In the genomic region with DNA sequence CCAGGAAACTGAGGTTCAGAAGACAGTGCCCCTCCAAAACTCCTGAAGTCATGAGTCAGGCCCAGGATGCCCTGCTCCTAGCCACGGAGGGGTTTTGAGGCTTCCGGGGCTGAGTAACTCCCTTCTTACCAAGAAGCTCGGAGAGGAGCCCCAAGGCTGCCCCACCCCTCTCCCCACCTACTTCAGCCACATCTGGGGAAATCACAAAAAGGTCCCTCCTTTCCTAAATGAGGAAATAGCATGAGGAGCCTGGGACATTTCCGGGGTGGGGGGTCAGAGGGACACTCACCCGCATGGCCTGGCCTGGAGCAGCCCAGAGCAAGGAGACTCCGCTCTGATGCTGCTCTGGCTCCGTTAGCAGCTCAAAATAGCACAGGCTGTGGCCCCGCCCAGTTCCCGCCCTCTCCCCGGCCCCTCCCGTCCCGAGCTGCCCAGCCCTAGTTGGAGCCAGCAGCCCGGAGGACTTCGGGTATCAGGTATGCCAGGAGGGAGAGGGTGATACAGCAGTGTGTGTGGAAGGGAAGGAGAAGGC, we compare ENCODE assay signal across 8 cellular contexts. TPM values are rescaled to one million over a fixed set of nuclear protein-coding genes. Genes with fewer than 3 reads are reported as not detected.
A peak's percentile ranks its signal among the peaks of the same experiment; 100 is the strongest.
DNase-seq lines count a peak whose midpoint lies in the region; ATAC-seq and TF ChIP-seq lines count a peak whose summit lies in the region.

No MANE protein-coding gene starts in this region.

- H3K9me3 ChIP-seq in mononuclear cell (ENCODE audit: low read depth, low read length) = no peaks in the 10 kb centered on the region

- DNase-seq in COLO668 (lab: John Stamatoyannopoulos, UW; ENCODE audit: unreplicated experiment) (peak; percentile 5), NCI-H510A (lab: John Stamatoyannopoulos, UW) (peak; percentile 52), dorsolateral prefrontal cortex (peak in 9 of 10 donors; percentile 63 to 92 (median 72)), NCI-H1105 treated with DMSO at 0.1 percent for 48 hours (lab: John Stamatoyannopoulos, UW) (no peak)
- DNase-seq in activated CD4-positive, alpha-beta T cell treated with anti-CD3 and anti-CD28 coated beads, Interleukin-2, amount 50 U/mL, for 48 hours = peak; percentile 90 to 92
- peak; percentile 61 to 66 for DNase-seq in stimulated activated CD8-positive, alpha-beta memory T cell treated with anti-CD3 and anti-CD28 coated beads, Interleukin-2, amount 100 ng/mL, for 1 hour (ENCODE audit: low read depth in 2 of 2)

- peaks cover 80% of the 10 kb centered on the region for H3K4me1 ChIP-seq in mononuclear cell (ENCODE audit: insufficient read depth, low read length)

- intact Hi-C loops in dorsolateral prefrontal cortex (cut with DNase I) = no loop called here

- peak overlapping the region in 58 of 59 donors; percentile 1 to 92 (median 82) for H3K27ac ChIP-seq in dorsolateral prefrontal cortex

- ATAC-seq in GM21825 (IDR thresholded peaks at IDR 0.05; ENCODE audit: unreplicated experiment) = peak; percentile 37

- H3K27me3 ChIP-seq in dorsolateral prefrontal cortex (no peaks in the 10 kb centered on the region), mononuclear cell (ENCODE audit: insufficient read depth, low read length) (no peaks in the 10 kb centered on the region)

- H3K4me3 ChIP-seq in dorsolateral prefrontal cortex (peak overlapping the region in 57 of 59 donors; percentile 13 to 57 (median 38)), mononuclear cell (ENCODE audit: low read length) (peak overlapping the region; percentile 57)

- no peak for TF ChIP-seq CTCF in dorsolateral prefrontal cortex (IDR thresholded peaks at IDR 0.05 in 54 of 56, conservative IDR thresholded peaks at IDR 0.05 in 2 of 56; ENCODE audit: low read depth in 1 of 56, partially characterized antibody in 56 of 56)

RNA-seq across cellular contexts. Expression of a gene that starts 40.1 kb away (rescaled TPM):
- total RNA-seq in dorsolateral prefrontal cortex = 100 to 1,000 TPM in 118 of 120 experiments, 10 to 100 TPM in 2; 93.9 to 275 (median 143) TPM
- 40.1 TPM for total RNA-seq in mononuclear cell
